ENCODE assay signal across 8 cellular contexts in the genomic region with DNA sequence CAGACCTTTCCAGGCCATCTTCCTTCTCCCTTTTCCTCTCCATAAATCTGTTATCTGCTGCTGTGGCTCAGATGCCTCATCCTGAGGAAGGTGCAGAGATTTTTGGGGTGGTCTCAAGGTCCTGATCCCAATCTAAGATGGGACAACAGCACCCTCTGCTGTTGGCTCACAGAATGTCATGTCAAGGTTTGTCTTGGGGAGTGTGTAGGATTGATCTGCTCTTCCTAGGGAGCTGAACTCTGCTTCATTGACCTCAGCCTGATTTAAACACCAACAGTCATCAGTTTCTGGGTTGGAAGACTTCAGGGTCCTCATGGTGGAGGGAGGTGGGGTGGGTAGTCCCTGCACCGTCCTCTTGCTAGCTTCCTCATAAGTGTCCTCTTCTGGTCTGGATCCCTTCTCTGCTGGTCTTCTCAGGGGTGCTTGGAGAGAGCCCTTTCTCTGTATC.
DNase-seq lines count a peak whose midpoint lies in the region; ATAC-seq and TF ChIP-seq lines count a peak whose summit lies in the region.

No MANE protein-coding gene starts in this region.

- no peaks in the 10 kb centered on the region for H3K36me3 Mint-ChIP-seq in naive B cell
- peaks cover 95% of the 10 kb centered on the region for H3K36me3 Mint-ChIP-seq in stimulated activated effector memory CD8-positive, alpha-beta T cell treated with anti-CD3 and anti-CD28 coated beads, Interleukin-12 subunit alpha, Interleukin-12 subunit beta, amount 100 ng/mL, for 72 hours

- peaks cover 0 to 7% (median 2%) of the 10 kb centered on the region in 3 donors for H3K4me1 Mint-ChIP-seq in naive B cell
- peaks cover 6% of the 10 kb centered on the region for H3K4me1 Mint-ChIP-seq in stimulated activated effector memory CD8-positive, alpha-beta T cell treated with anti-CD3 and anti-CD28 coated beads, Interleukin-12 subunit alpha, Interleukin-12 subunit beta, amount 100 ng/mL, for 72 hours

- no peak for TF ChIP-seq POLR2A in erythroblast (IDR thresholded peaks at IDR 0.05; ENCODE audit: low read length)

- H3K27ac Mint-ChIP-seq in naive B cell = peak overlapping the region in 1 of 6 donors; percentile 56
- peak overlapping the region; percentile 14 for H3K27ac Mint-ChIP-seq in stimulated activated effector memory CD8-positive, alpha-beta T cell treated with anti-CD3 and anti-CD28 coated beads, Interleukin-12 subunit alpha, Interleukin-12 subunit beta, amount 100 ng/mL, for 72 hours

- TF ChIP-seq CTCF in GM12874 (IDR thresholded peaks at IDR 0.05; ENCODE audit: insufficient read depth, low read depth, low read length) = peak; percentile 80

- no peaks in the 10 kb centered on the region for H3K9me3 Mint-ChIP-seq in naive B cell
- no peaks in the 10 kb centered on the region for H3K9me3 Mint-ChIP-seq in stimulated activated effector memory CD8-positive, alpha-beta T cell treated with anti-CD3 and anti-CD28 coated beads, Interleukin-12 subunit alpha, Interleukin-12 subunit beta, amount 100 ng/mL, for 72 hours

- no peak overlapping the region for H3K4me3 Mint-ChIP-seq in naive B cell
- H3K4me3 Mint-ChIP-seq in stimulated activated effector memory CD8-positive, alpha-beta T cell treated with anti-CD3 and anti-CD28 coated beads, Interleukin-12 subunit alpha, Interleukin-12 subunit beta, amount 100 ng/mL, for 72 hours = no peak overlapping the region

- DNase-seq in 8988T = peak; percentile 38
- peak; percentile 86 for DNase-seq in NCI-H82 (lab: John Stamatoyannopoulos, UW)
- peak; percentile 23 for DNase-seq in activated CD8-positive, alpha-beta memory T cell treated with anti-CD3 and anti-CD28 coated beads, Interleukin-2, amount 50 U/mL, for 24 hours (ENCODE audit: extremely low read depth)
- DNase-seq in erythroblast (lab: John Stamatoyannopoulos, UW) = peak; percentile 67 to 86
- DNase-seq in naive B cell = peak; percentile 53
- DNase-seq in stimulated activated effector memory CD8-positive, alpha-beta T cell treated with anti-CD3 and anti-CD28 coated beads, Interleukin-12 subunit alpha, Interleukin-12 subunit beta, amount 100 ng/mL, for 72 hours (ENCODE audit: low spot score in 2 of 2) = peak; percentile 57 to 79

- ATAC-seq in naive B cell (ENCODE audit: low read depth in 2 of 2) = peak; percentile 47 to 56
- ATAC-seq in stimulated activated effector memory CD8-positive, alpha-beta T cell treated with anti-CD3 and anti-CD28 coated beads, Interleukin-12 subunit alpha, Interleukin-12 subunit beta, amount 100 ng/mL, for 72 hours = peak; percentile 64
- ATAC-seq in GM18868 (IDR thresholded peaks at IDR 0.05; ENCODE audit: unreplicated experiment) = no peak

- no peaks in the 10 kb centered on the region for H3K27me3 Mint-ChIP-seq in naive B cell

Comparison
In these comparisons a context has a peak if more than half of its experiments do, and no peak if none do; other contexts are left out.
1. DNase-seq: peak in every context shown above with its lines; median percentile 86 in NCI-H82; 76 in erythroblast; 68 in stimulated activated effector memory CD8-positive, alpha-beta T cell treated with anti-CD3 and anti-CD28 coated beads, Interleukin-12 subunit alpha, Interleukin-12 subunit beta, amount 100 ng/mL, for 72 hours; 53 in naive B cell; 38 in 8988T; 23 in activated CD8-positive, alpha-beta memory T cell treated with anti-CD3 and anti-CD28 coated beads, Interleukin-2, amount 50 U/mL, for 24 hours.